ENCODE assay signal across 2 cellular contexts in genomic region chr12:122081108-122081696, GRCh38.
TF ChIP-seq lines count a peak whose summit lies in the region.

No MANE protein-coding gene starts in this region.

TF ChIP-seq in A549, 52 proteins besides CTCF, POLR2A, EP300 and RAD21:
- TF ChIP-seq CEBPB (IDR thresholded peaks at IDR 0.05): peak in 1 of 2 experiments; percentile 62; a peak in 2 of 4 replicates
- TF ChIP-seq HOXB13 (CRISPR knock-in tag; IDR thresholded peaks at IDR 0.05; ENCODE audit: low read depth): no peak
- no peak for TF ChIP-seq HES2 (IDR thresholded peaks at IDR 0.05)

TF ChIP-seq in IMR-90, 13 proteins besides CTCF, POLR2A, EP300 and RAD21:
- TF ChIP-seq RCOR1 (IDR thresholded peaks at IDR 0.05; ENCODE audit: insufficient replicate concordance, low read length) (peak; percentile 18), MAZ (IDR thresholded peaks at IDR 0.05; ENCODE audit: borderline replicate concordance, low read depth, low read length) (no peak), MAFK (IDR thresholded peaks at IDR 0.05; ENCODE audit: low read depth, low read length) (0 out of 2 replicates have a peak, but pooled peaks have one; percentile 7), FOS (IDR thresholded peaks at IDR 0.05; ENCODE audit: low read depth, low read length) (0 out of 2 replicates have a peak, but pooled peaks have one; percentile 8), CEBPB (IDR thresholded peaks at IDR 0.05; ENCODE audit: low read depth, low read length) (peak; percentile 80), BHLHE40 (IDR thresholded peaks at IDR 0.05; ENCODE audit: low read depth, low read length) (no peak), USF2 (IDR thresholded peaks at IDR 0.05; ENCODE audit: low read depth, low read length) (no peak), ELK1 (IDR thresholded peaks at IDR 0.05; ENCODE audit: borderline replicate concordance, low read depth, low read length) (no peak), SMC3 (IDR thresholded peaks at IDR 0.05; ENCODE audit: low read depth, low read length) (no peak), CHD1 (IDR thresholded peaks at IDR 0.05; ENCODE audit: low read depth, low read length) (no peak), MXI1 (IDR thresholded peaks at IDR 0.05; ENCODE audit: borderline replicate concordance, low read depth, low read length) (no peak), NFE2L2 (IDR thresholded peaks at IDR 0.05; ENCODE audit: low read depth, low read length) (no peak), RFX5 (IDR thresholded peaks at IDR 0.05; ENCODE audit: low read depth, low read length) (no peak)
